In the genomic region with DNA sequence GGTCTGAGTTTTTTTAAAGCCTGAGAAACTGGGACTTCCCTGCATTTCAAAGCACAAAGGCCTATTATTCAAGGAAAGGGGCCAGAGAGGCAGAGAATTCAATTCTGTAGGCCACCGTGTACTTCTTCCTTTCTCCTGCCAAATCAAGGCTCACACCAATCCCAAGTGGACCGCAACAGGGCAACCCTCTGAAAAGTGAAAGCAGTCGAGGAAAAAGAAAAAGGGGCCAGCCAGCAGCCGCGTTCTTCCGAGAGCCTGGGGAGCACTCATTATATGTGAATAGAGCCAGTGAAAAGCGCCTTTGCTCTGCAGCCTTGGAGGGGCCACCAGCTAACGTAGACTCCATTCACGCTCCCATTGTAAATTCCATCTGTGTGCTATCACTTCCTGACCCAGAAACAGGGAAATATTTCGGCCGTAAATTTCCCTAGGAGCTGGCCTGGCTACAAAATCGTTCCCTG, we compare ENCODE assay signal across 9 cellular contexts. TPM values are rescaled to one million over a fixed set of nuclear protein-coding genes. Genes with fewer than 3 reads are reported as not detected.
DNase-seq lines count a peak whose midpoint lies in the region; ATAC-seq and TF ChIP-seq lines count a peak whose summit lies in the region.
"Had no signal": no experiment of that assay in that cellular context is flagged by ENCODE, and none has a peak within 500 bp of the region (broad histone marks: within the 10 kb centered on the region; RNA-seq: fewer than 3 reads in every experiment).

No MANE protein-coding gene starts in this region.

- H3K36me3 ChIP-seq in iPS-18a (ENCODE audit: control insufficient read depth, low read depth, low read length) (no peaks in the 10 kb centered on the region), HAP-1 (replicated peaks) (no peaks in the 10 kb centered on the region)

- TF ChIP-seq CTCF in brain (conservative IDR thresholded peaks at IDR 0.05), result no peak
- TF ChIP-seq CTCF in retinal pigment epithelial cell (conservative IDR thresholded peaks at IDR 0.05; ENCODE audit: low read depth, low read length), result no peak

- peak overlapping the region; percentile 3 for H3K9ac ChIP-seq in iPS-18a (ENCODE audit: low read length)

- peak overlapping the region; percentile 40 for H3K27ac ChIP-seq in iPS-18a (ENCODE audit: low read length)
- H3K27ac ChIP-seq: SK-N-MC had no signal

- DNase-seq in EH (ENCODE audit: low read depth), result peak; percentile 85
- no peak for DNase-seq in retinal pigment epithelial cell (ENCODE audit: low read depth)
- no peak for DNase-seq in HAP-1 (ENCODE audit: low spot score in 2 of 2)
- no peak for DNase-seq in NCI-H1417 treated with DMSO at 0.1 percent for 48 hours (lab: John Stamatoyannopoulos, UW)
- DNase-seq in activated effector memory CD4-positive, alpha-beta T cell treated with anti-CD3 and anti-CD28 coated beads, Interleukin-2, amount 50 U/mL, for 16 hours, result no peak

- in situ Hi-C loops in HAP-1 (cut with MboI; ENCODE audit: low sequenced_read_pairs), result loop anchor here (25.0 kb wide), 1 partner anchor 555 kb away; the partner anchor contains the start of gene OXTR

- no peaks in the 10 kb centered on the region for H3K36me3 Mint-ChIP-seq in brain

- H3K4me3 Mint-ChIP-seq in brain, result peak overlapping the region; percentile 62 to 81 (median 70)

- peaks cover 47% of the 10 kb centered on the region for H3K4me1 Mint-ChIP-seq in brain

- H3K4me3 ChIP-seq in iPS-18a (ENCODE audit: low read length) (peak overlapping the region; percentile 24), retinal pigment epithelial cell (ENCODE audit: low read length) (peak overlapping the region; percentile 16), HAP-1 (no peak overlapping the region)
- H3K4me3 ChIP-seq: SK-N-MC had no signal

- H3K9me3 ChIP-seq in iPS-18a (ENCODE audit: control insufficient read depth, low read depth, low read length), result no peaks in the 10 kb centered on the region
- H3K9me3 ChIP-seq in HAP-1, result no peaks in the 10 kb centered on the region

- H3K27ac Mint-ChIP-seq in brain, result peak overlapping the region; percentile 86 to 97 (median 94)

- H3K27me3 ChIP-seq in iPS-18a (ENCODE audit: control insufficient read depth, insufficient read depth, low read length), result no peaks in the 10 kb centered on the region
- H3K27me3 ChIP-seq in HAP-1 (ENCODE audit: low read depth), result peaks cover 7% of the 10 kb centered on the region; the same call in 1 of the 2 replicates

- peaks cover 0 to 3% (median 0%) of the 10 kb centered on the region in 5 experiments for H3K9me3 Mint-ChIP-seq in brain

- H3K4me1 ChIP-seq in iPS-18a (ENCODE audit: control insufficient read depth, low read depth, low read length), result peaks cover 15% of the 10 kb centered on the region
- no peaks in the 10 kb centered on the region for H3K4me1 ChIP-seq in HAP-1

- ATAC-seq in HG03521 (IDR thresholded peaks at IDR 0.05; ENCODE audit: unreplicated experiment), result no peak

- H3K27me3 Mint-ChIP-seq in brain, result peaks cover 5% of the 10 kb centered on the region

RNA-seq across cellular contexts. Expression of gene THUMPD3, which starts 45.9 kb away (rescaled TPM):
- 20.6 TPM for polyA plus RNA-seq in brain (ENCODE audit: insufficient read depth, low read depth, low replicate concordance)
